In genomic region chrX:136204571-136204970, GRCh38 we compare ENCODE assay signal across 8 cellular contexts. TPM values are rescaled to one million over a fixed set of nuclear protein-coding genes. Genes with fewer than 3 reads are reported as not detected.
A peak's percentile ranks its signal among the peaks of the same experiment; 100 is the strongest.
DNase-seq lines count a peak whose midpoint lies in the region; ATAC-seq and TF ChIP-seq lines count a peak whose summit lies in the region.

No MANE protein-coding gene starts in this region.

- H3K4me1 ChIP-seq in parathyroid adenoma = peaks cover 14% of the 10 kb centered on the region

- no peak overlapping the region for H3K4me2 ChIP-seq in parathyroid adenoma (ENCODE audit: low read length)

- H3K4me3 ChIP-seq in fibroblast of the aortic adventitia (ENCODE audit: low read depth, low read length) (no peak overlapping the region), parathyroid adenoma (ENCODE audit: low read depth, low read length) (no peak overlapping the region)

- peak overlapping the region; percentile 29 for H3K27ac ChIP-seq in parathyroid adenoma

- H3K9ac ChIP-seq in parathyroid adenoma = no peak overlapping the region

- no peaks in the 10 kb centered on the region for H3K27me3 ChIP-seq in parathyroid adenoma (ENCODE audit: control insufficient read depth, insufficient read depth, low read length)

- H2AFZ ChIP-seq in parathyroid adenoma = no peak overlapping the region

- peak overlapping the region; percentile 64 for H3K4me3 Mint-ChIP-seq in T-helper 17 cell

- DNase-seq in GM03348 (ENCODE audit: low spot score) (peak; percentile 25), T-helper 17 cell (peak in 2 of 3 donors; percentile 10 to 15), fibroblast of the aortic adventitia (ENCODE audit: low read depth) (peak; percentile 76), SKM-1 treated with dmso at 0.1 percent for 144 hours (lab: John Stamatoyannopoulos, UW; ENCODE audit: unreplicated experiment) (no peak), middle frontal gyrus (ENCODE audit: extremely low spot score, low spot score) (no peak)

- TF ChIP-seq CTCF in fibroblast of the aortic adventitia (IDR thresholded peaks at IDR 0.05; ENCODE audit: insufficient read depth, low read length) = no peak
- no peak for TF ChIP-seq CTCF in parathyroid adenoma (IDR thresholded peaks at IDR 0.05)

- H3K27me3 Mint-ChIP-seq in T-helper 17 cell = no peaks in the 10 kb centered on the region

- ATAC-seq in T-helper 17 cell = peak; percentile 83
- no peak for ATAC-seq in GM18873 (IDR thresholded peaks at IDR 0.05; ENCODE audit: low FRiP score, unreplicated experiment)
- no peak for ATAC-seq in HG02798 (IDR thresholded peaks at IDR 0.05; ENCODE audit: poor library complexity, unreplicated experiment)

- no peaks in the 10 kb centered on the region for H3K36me3 Mint-ChIP-seq in T-helper 17 cell (ENCODE audit: low read depth)

- peak overlapping the region; percentile 90 for H3K27ac Mint-ChIP-seq in T-helper 17 cell

- H3K36me3 ChIP-seq in parathyroid adenoma (ENCODE audit: control insufficient read depth, insufficient read depth, low read length) = no peaks in the 10 kb centered on the region

- peaks cover 14% of the 10 kb centered on the region for H3K4me1 Mint-ChIP-seq in T-helper 17 cell

- H3K9me3 ChIP-seq in T-helper 17 cell (ENCODE audit: control insufficient read depth, low read length, poor library complexity, severe bottlenecking) (no peaks in the 10 kb centered on the region), parathyroid adenoma (ENCODE audit: control insufficient read depth, low read length) (no peaks in the 10 kb centered on the region)

- peaks cover 2% of the 10 kb centered on the region for H3K79me2 ChIP-seq in parathyroid adenoma

RNA-seq across cellular contexts. Expression of gene MAP7D3, which starts 46.6 kb away (rescaled TPM):
- 1 to 10 TPM; 6.0 to 6.7 TPM for total RNA-seq in T-helper 17 cell
- 18.6 and 23.1 TPM in 2 replicates for total RNA-seq in fibroblast of the aortic adventitia (ENCODE audit: low replicate concordance)

RNA-seq across cellular contexts. Expression of gene FHL1, which starts 57.2 kb away (rescaled TPM):
- total RNA-seq in T-helper 17 cell (10 to 100 TPM; 29.1 to 61.3 TPM), fibroblast of the aortic adventitia (ENCODE audit: low replicate concordance) (41.9 and 98.1 TPM in 2 replicates)

Comparison
In these comparisons a context has a peak if more than half of its experiments do, and no peak if none do; other contexts are left out.
1. DNase-seq: peak in GM03348 (single experiment), T-helper 17 cell (2 of 3) and fibroblast of the aortic adventitia (single experiment); none in SKM-1 treated with dmso at 0.1 percent for 144 hours (single experiment) and middle frontal gyrus (single experiment).